ENCODE assay signal across 9 cellular contexts in genomic region chrX:23844502-23845138, GRCh38.
DNase-seq lines count a peak whose midpoint lies in the region; FAIRE-seq and TF ChIP-seq lines count a peak whose summit lies in the region.
"Had no signal": no experiment of that assay in that cellular context is flagged by ENCODE, and none has a peak within 500 bp of the region (broad histone marks: within the 10 kb centered on the region; RNA-seq: fewer than 3 reads in every experiment).

No MANE protein-coding gene starts in this region.

- no peak for FAIRE-seq in kidney (lab: Jason Lieb, UNC)

- peak in 62 of 76 experiments; percentile 0 to 70 (median 22) for DNase-seq in HUDEP-2 (lab: John Stamatoyannopoulos, UW; ENCODE audit: unreplicated experiment in 76 of 76)
- peak; percentile 2 for DNase-seq in astrocyte of the hippocampus (ENCODE audit: low read depth, low spot score)
- no peak for DNase-seq in kidney
- DNase-seq in NCI-H345 (lab: John Stamatoyannopoulos, UW), result no peak
- no peak for DNase-seq in EL
- DNase-seq in NCI-H2196 treated with DMSO at 0.1 percent for 48 hours (lab: John Stamatoyannopoulos, UW; ENCODE audit: unreplicated experiment), result no peak
- DNase-seq in NK-92 (lab: John Stamatoyannopoulos, UW; ENCODE audit: unreplicated experiment), result no peak
- DNase-seq: NCI-H2029 had no signal

- H3K4me3 ChIP-seq in kidney (ENCODE audit: low read length in 2 of 2), result peak overlapping the region in 1 of 2 donors; percentile 10
- no peak overlapping the region for H3K4me3 ChIP-seq in skin epidermis

- H3K9me3 ChIP-seq in kidney (ENCODE audit: control insufficient read depth in 1 of 2, low read length in 2 of 2), result no peaks in the 10 kb centered on the region

- H3K36me3 ChIP-seq in kidney (ENCODE audit: control insufficient read depth in 1 of 2, insufficient read depth in 2 of 2, low read length in 2 of 2), result no peaks in the 10 kb centered on the region

- H3K9ac ChIP-seq in kidney (ENCODE audit: low read length in 2 of 2), result no peak overlapping the region

- H3K27ac ChIP-seq in kidney (ENCODE audit: low read depth in 2 of 2, low read length in 2 of 2) (peak overlapping the region; percentile 7 to 29), skin epidermis (peak overlapping the region in 12 of 21 experiments; percentile 10 to 68 (median 38))

- intact Hi-C loops in kidney (cut with DNase I), result no loop called here

- TF ChIP-seq CTCF in kidney (IDR thresholded peaks at IDR 0.05; ENCODE audit: borderline replicate concordance, extremely low read depth, insufficient read depth), result no peak

- peaks cover 0 to 7% of the 10 kb centered on the region in 2 donors for H3K4me1 ChIP-seq in kidney (ENCODE audit: control insufficient read depth in 1 of 2, insufficient read depth in 1 of 2, low read depth in 1 of 2, low read length in 2 of 2)

Comparison
In these comparisons a context has a peak if more than half of its experiments do, and no peak if none do; other contexts are left out.
1. DNase-seq: peak in HUDEP-2 (62 of 76) and astrocyte of the hippocampus (single experiment); none in kidney (single experiment), NCI-H345 (single experiment), EL (single experiment), NCI-H2196 treated with DMSO at 0.1 percent for 48 hours (single experiment) and NK-92 (single experiment).